Comparison of ENCODE assay signal across 7 cellular contexts in genomic region chr2:49973917-49974368, GRCh38.
A peak's percentile ranks its signal among the peaks of the same experiment; 100 is the strongest.
DNase-seq lines count a peak whose midpoint lies in the region; ATAC-seq and TF ChIP-seq lines count a peak whose summit lies in the region.

No MANE protein-coding gene starts in this region.

- no peaks in the 10 kb centered on the region for H3K27me3 ChIP-seq in gastroesophageal sphincter
- H3K27me3 ChIP-seq in thoracic aorta (replicated peaks; ENCODE audit: insufficient read depth): no peaks in the 10 kb centered on the region

- no peaks in the 10 kb centered on the region for H3K9me3 ChIP-seq in gastroesophageal sphincter
- H3K9me3 ChIP-seq in thoracic aorta: no peaks in the 10 kb centered on the region

- H3K36me3 ChIP-seq in gastroesophageal sphincter (no peaks in the 10 kb centered on the region), thoracic aorta (no peaks in the 10 kb centered on the region)

- no peak overlapping the region for H3K27ac ChIP-seq in gastroesophageal sphincter
- no peak overlapping the region for H3K27ac ChIP-seq in thoracic aorta

- H3K4me1 ChIP-seq in gastroesophageal sphincter (no peaks in the 10 kb centered on the region), thoracic aorta (ENCODE audit: control insufficient read depth in 1 of 2, low read depth in 2 of 2) (no peaks in the 10 kb centered on the region)

- ATAC-seq in HG03432 (IDR thresholded peaks at IDR 0.05; ENCODE audit: unreplicated experiment) (peak; percentile 100), gastroesophageal sphincter (peak; percentile 95), thoracic aorta (ENCODE audit: insufficient number of reproducible peaks, low FRiP score, low read depth) (no peak)

- TF ChIP-seq CTCF in gastroesophageal sphincter (IDR thresholded peaks at IDR 0.05) (no peak), thoracic aorta (IDR thresholded peaks at IDR 0.05) (no peak)

- DNase-seq in GM19238 (ENCODE audit: insufficient read length, low spot score): peak; percentile 0
- DNase-seq in NOMO-1 treated with dmso at 0.1 percent for 144 hours (lab: John Stamatoyannopoulos, UW; ENCODE audit: unreplicated experiment): peak; percentile 25
- peak; percentile 0 to 7 for DNase-seq in activated T-helper 1 cell treated with anti-CD3 and anti-CD28 coated beads, Interleukin-2, amount 50 U/mL, for 16 hours (ENCODE audit: low read depth in 1 of 2, low spot score in 1 of 2)
- peak; percentile 19 to 97 (median 88) for DNase-seq in nucleus accumbens (lab: John Stamatoyannopoulos, UW)
- no peak for DNase-seq in thoracic aorta (ENCODE audit: low spot score)

- 6 to 8% methylated on average over 8 to 11 of the region's 14 CpGs for WGBS in gastroesophageal sphincter (ENCODE audit: low coverage in 1 of 2), 2 donors

- H3K4me3 ChIP-seq in gastroesophageal sphincter (peak overlapping the region; percentile 42 to 76), thoracic aorta (peak overlapping the region; percentile 68)

- TF ChIP-seq EP300 in gastroesophageal sphincter (IDR thresholded peaks at IDR 0.05): no peak

- TF ChIP-seq POLR2A in gastroesophageal sphincter (IDR thresholded peaks at IDR 0.05): no peak
